ENCODE assay signal across 1 cellular context in genomic region chr5:58182287-58182841, GRCh38.
TF ChIP-seq lines count a peak whose summit lies in the region.

No MANE protein-coding gene starts in this region.

TF ChIP-seq in SK-N-SH treated with all-trans-retinoic acid at 6 μM for 48 hours, 23 proteins besides CTCF, POLR2A, EP300 and RAD21 (continued from another document):
- no peak for TF ChIP-seq CREB5 (CRISPR knock-in tag; IDR thresholded peaks at IDR 0.05; ENCODE audit: low read depth)
- no peak for TF ChIP-seq TOX (CRISPR knock-in tag; IDR thresholded peaks at IDR 0.05; ENCODE audit: borderline replicate concordance)
- no peak for TF ChIP-seq TCF4 (CRISPR knock-in tag; IDR thresholded peaks at IDR 0.05; ENCODE audit: borderline replicate concordance)
- TF ChIP-seq CSRNP3 (CRISPR knock-in tag; IDR thresholded peaks at IDR 0.05), result no peak
- TF ChIP-seq POU6F1 (CRISPR knock-in tag; IDR thresholded peaks at IDR 0.05; ENCODE audit: borderline replicate concordance, low read depth), result no peak
- no peak for TF ChIP-seq PATZ1 (CRISPR knock-in tag; IDR thresholded peaks at IDR 0.05; ENCODE audit: borderline replicate concordance)
- no peak for TF ChIP-seq ZNF8 (CRISPR knock-in tag; IDR thresholded peaks at IDR 0.05)
- no peak for TF ChIP-seq OSR1 (CRISPR knock-in tag; IDR thresholded peaks at IDR 0.05)
- TF ChIP-seq ZC3H10 (CRISPR knock-in tag; IDR thresholded peaks at IDR 0.05), result no peak
